Comparison of ENCODE assay signal across 9 cellular contexts in the genomic region with DNA sequence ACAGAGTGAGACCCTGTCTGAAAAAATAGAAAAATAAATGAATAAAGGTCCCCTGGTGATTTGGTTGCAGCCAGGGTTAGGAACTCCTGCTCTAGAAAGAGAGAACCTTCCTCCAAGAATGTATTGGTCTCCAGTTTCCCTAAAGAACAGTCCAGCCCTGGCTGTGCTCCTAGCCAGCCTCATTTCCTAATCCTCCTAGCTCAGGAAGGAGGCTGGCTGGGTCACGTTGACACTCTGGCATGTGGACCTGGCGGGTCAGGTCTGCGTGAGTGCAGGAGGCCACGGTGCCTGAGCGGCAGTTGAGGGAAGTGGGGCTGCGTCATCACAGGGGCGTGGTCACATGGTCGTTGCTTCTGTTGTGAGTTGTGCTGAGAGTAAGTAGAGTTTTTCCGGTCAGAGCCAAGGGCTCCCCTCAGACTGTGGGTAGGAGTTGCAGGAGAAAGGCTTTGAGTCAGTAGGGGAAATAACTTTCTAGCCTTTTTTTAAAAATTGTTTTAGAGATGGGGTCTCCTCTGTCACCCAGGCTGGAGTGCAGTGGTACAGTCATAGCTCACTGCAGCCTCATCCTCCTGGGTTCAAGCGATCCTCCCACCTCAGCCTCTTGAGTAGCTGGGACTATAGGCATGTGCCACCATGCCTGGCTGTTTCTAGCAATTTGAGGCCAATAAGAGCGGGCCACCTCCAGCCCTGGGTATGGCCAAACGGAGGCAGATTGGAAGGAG.
A peak's percentile ranks its signal among the peaks of the same experiment; 100 is the strongest.
DNase-seq lines count a peak whose midpoint lies in the region; ATAC-seq, FAIRE-seq and TF ChIP-seq lines count a peak whose summit lies in the region.
"Had no signal": no experiment of that assay in that cellular context is flagged by ENCODE, and none has a peak within 500 bp of the region (broad histone marks: within the 10 kb centered on the region; RNA-seq: fewer than 3 reads in every experiment).

No MANE protein-coding gene starts in this region.

- BruUV-seq in Panc1 (replicated peaks; lab: Mats Ljungman, UMichigan): no TSS peak

- H3K9me3 Mint-ChIP-seq in activated T-helper 17 cell treated with anti-CD3 and anti-CD28 coated beads, Interleukin-2, amount 50 U/mL, for 72 hours: no peaks in the 10 kb centered on the region

- DNase-seq in ELF-1 (ENCODE audit: low read depth, low spot score) (peak; percentile 93), Panc1 (ENCODE audit: low read depth, low spot score) (no peak), frontal cortex (ENCODE audit: low spot score in 2 of 2) (peak; percentile 51 to 54), retinal pigment epithelial cell (ENCODE audit: low read depth) (peak; percentile 94), vagina (ENCODE audit: extremely low spot score in 2 of 2) (peak in 1 of 2 donors; percentile 99), NCI-H446 (lab: John Stamatoyannopoulos, UW) (no peak)

- CTCF ChIA-PET in Panc1 (lab: Charles Lee): interaction anchor here (1.2 kb wide), 1 partner anchor 9 kb away, joined by 4 read pairs; no protein-coding TSS in a partner anchor

- no peak for FAIRE-seq in frontal cortex (lab: Jason Lieb, UNC)
- FAIRE-seq: TTC549 had no signal

- peak; percentile 62 for ATAC-seq in HG02678 (IDR thresholded peaks at IDR 0.05; ENCODE audit: unreplicated experiment)
- ATAC-seq in Panc1: peak; percentile 65
- ATAC-seq in activated T-helper 17 cell treated with anti-CD3 and anti-CD28 coated beads, Interleukin-2, amount 50 U/mL, for 72 hours (replicated peaks): peak; percentile 95

- H3K4me3 ChIP-seq in Panc1 (ENCODE audit: low read depth in 2 of 2, low read length in 2 of 2) (no peak overlapping the region; a peak in 1 of 4 replicates), retinal pigment epithelial cell (ENCODE audit: low read length) (no peak overlapping the region), vagina (no peak overlapping the region)

- no peak for TF ChIP-seq POLR2A in vagina (IDR thresholded peaks at IDR 0.05)

- H3K27me3 ChIP-seq in Panc1 (ENCODE audit: control insufficient read depth, insufficient read depth, low read length) (no peaks in the 10 kb centered on the region), vagina (no peaks in the 10 kb centered on the region)

- peaks cover 60% of the 10 kb centered on the region for H3K4me1 ChIP-seq in Panc1 (ENCODE audit: control insufficient read depth, insufficient read depth, low read length)
- peaks cover 59% of the 10 kb centered on the region for H3K4me1 ChIP-seq in vagina

- in situ Hi-C loops in Panc1 (cut with HindIII; ENCODE audit: low pct_unique_long_range_greater_than_20kb, low sequenced_read_pairs): no loop called here

- intact Hi-C loops in Panc1 (cut with micrococcal nuclease; ENCODE audit: unreplicated experiment): no loop called here
- intact Hi-C loops in vagina (cut with DNase I): no loop called here

- POLR2A ChIA-PET in Panc1 (lab: Charles Lee): no interaction called here

- H3K4me1 Mint-ChIP-seq in activated T-helper 17 cell treated with anti-CD3 and anti-CD28 coated beads, Interleukin-2, amount 50 U/mL, for 72 hours: peaks cover 6% of the 10 kb centered on the region

- H3K36me3 Mint-ChIP-seq in activated T-helper 17 cell treated with anti-CD3 and anti-CD28 coated beads, Interleukin-2, amount 50 U/mL, for 72 hours (ENCODE audit: low read depth): no peaks in the 10 kb centered on the region

- H3K27ac Mint-ChIP-seq in activated T-helper 17 cell treated with anti-CD3 and anti-CD28 coated beads, Interleukin-2, amount 50 U/mL, for 72 hours: peak overlapping the region; percentile 23

- peak overlapping the region; percentile 38 for H3K4me3 Mint-ChIP-seq in activated T-helper 17 cell treated with anti-CD3 and anti-CD28 coated beads, Interleukin-2, amount 50 U/mL, for 72 hours

- H3K27me3 Mint-ChIP-seq in activated T-helper 17 cell treated with anti-CD3 and anti-CD28 coated beads, Interleukin-2, amount 50 U/mL, for 72 hours: no peaks in the 10 kb centered on the region

- no peaks in the 10 kb centered on the region for H3K36me3 ChIP-seq in Panc1 (ENCODE audit: control insufficient read depth, insufficient read depth, low read length)
- no peaks in the 10 kb centered on the region for H3K36me3 ChIP-seq in vagina

- no peaks in the 10 kb centered on the region for H3K9me3 ChIP-seq in Panc1 (ENCODE audit: control insufficient read depth, insufficient read depth, low read depth, low read length)
- no peaks in the 10 kb centered on the region for H3K9me3 ChIP-seq in vagina

- peak overlapping the region; percentile 66 for H3K27ac ChIP-seq in Panc1 (ENCODE audit: low read length)
- H3K27ac ChIP-seq in vagina: peak overlapping the region; percentile 59

- TF ChIP-seq CTCF in Panc1 (IDR thresholded peaks at IDR 0.05): no peak
- TF ChIP-seq CTCF in retinal pigment epithelial cell (conservative IDR thresholded peaks at IDR 0.05; ENCODE audit: low read depth, low read length): no peak
- no peak for TF ChIP-seq CTCF in vagina (IDR thresholded peaks at IDR 0.05)

Comparison
In these comparisons a context has a peak if more than half of its experiments do, and no peak if none do; other contexts are left out.
1. DNase-seq: peak in ELF-1 (single experiment), frontal cortex (2 of 2) and retinal pigment epithelial cell (single experiment); none in Panc1 (single experiment) and NCI-H446 (0 of 2).
2. Peak in every context shown above with its lines, with median percentiles within 50 percentile points of each other: ATAC-seq.